Comparison of ENCODE assay signal across 15 cellular contexts in the genomic region with DNA sequence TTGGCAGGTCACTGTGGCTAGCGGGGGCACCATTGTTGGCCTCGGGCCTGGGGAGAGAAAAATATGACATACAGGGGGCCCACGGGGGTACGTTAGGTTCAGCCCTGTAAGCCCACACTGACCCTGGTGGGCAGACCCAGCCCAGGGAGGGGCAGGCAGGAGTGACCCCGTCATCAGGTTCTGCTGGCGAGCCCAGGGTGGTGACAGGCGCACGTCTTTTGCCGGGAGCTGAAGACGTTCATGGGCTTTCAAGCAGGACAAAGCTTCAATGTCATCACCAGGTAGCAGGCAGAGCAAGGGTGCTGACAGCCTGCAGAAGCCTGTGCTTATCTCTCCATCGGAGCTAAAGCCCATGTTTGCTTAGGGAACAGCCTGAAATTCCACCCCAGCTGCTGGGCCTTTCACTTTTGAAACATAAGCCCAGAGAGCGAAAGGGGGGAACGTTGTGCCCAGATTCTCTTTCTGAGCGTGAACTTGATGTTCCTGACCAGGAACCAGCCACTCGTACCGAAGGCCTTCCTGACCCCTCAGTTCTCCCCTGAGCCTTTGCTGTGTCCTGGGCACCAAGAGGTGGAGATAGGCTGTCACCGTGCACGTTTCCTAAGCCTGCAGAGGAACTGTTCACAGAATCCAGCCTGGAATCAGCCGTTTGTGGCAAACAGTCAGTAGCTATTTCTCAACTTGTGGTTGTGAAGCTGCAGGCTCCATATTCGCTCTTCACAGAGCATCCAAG.
DNase-seq lines count a peak whose midpoint lies in the region; ATAC-seq and TF ChIP-seq lines count a peak whose summit lies in the region.
"Had no signal": no experiment of that assay in that cellular context is flagged by ENCODE, and none has a peak within 500 bp of the region (broad histone marks: within the 10 kb centered on the region; RNA-seq: fewer than 3 reads in every experiment).

No MANE protein-coding gene starts in this region.

- H3K4me3 Mint-ChIP-seq in CD14-positive monocyte, result no peak overlapping the region
- H3K4me3 Mint-ChIP-seq: activated naive CD8-positive, alpha-beta T cell treated with anti-CD3 and anti-CD28 coated beads for 36 hours had no signal

- CTCF ChIA-PET in A673 (lab: Charles Lee), result no interaction called here

- H3K36me3 ChIP-seq in osteoblast (ENCODE audit: insufficient read depth, low read length) (no peaks in the 10 kb centered on the region), A673 (ENCODE audit: insufficient read depth, low read length, poor library complexity, severe bottlenecking) (no peaks in the 10 kb centered on the region)
- H3K36me3 ChIP-seq: ovary had no signal

- H3K4me1 Mint-ChIP-seq in CD14-positive monocyte, result peaks cover 13% of the 10 kb centered on the region

- peaks cover 0 to 7% (median 1%) of the 10 kb centered on the region in 3 donors for H3K27me3 Mint-ChIP-seq in CD14-positive monocyte (ENCODE audit: low read depth in 3 of 3)

- H3K27me3 ChIP-seq in osteoblast (ENCODE audit: insufficient read depth, low read length), result no peaks in the 10 kb centered on the region
- H3K27me3 ChIP-seq in A673 (replicated peaks; ENCODE audit: insufficient read depth, low read depth, low read length, poor library complexity), result no peaks in the 10 kb centered on the region
- H3K27me3 ChIP-seq: ovary had no signal

- H3K9me3 Mint-ChIP-seq in CD14-positive monocyte, result peaks cover 0 to 7% (median 3%) of the 10 kb centered on the region in 7 donors
- H3K9me3 Mint-ChIP-seq: activated naive CD8-positive, alpha-beta T cell treated with anti-CD3 and anti-CD28 coated beads for 36 hours had no signal

- no peaks in the 10 kb centered on the region for H3K36me3 Mint-ChIP-seq in CD14-positive monocyte
- H3K36me3 Mint-ChIP-seq: activated naive CD8-positive, alpha-beta T cell treated with anti-CD3 and anti-CD28 coated beads for 36 hours had no signal

- BruUV-seq in A673 (replicated peaks; lab: Mats Ljungman, UMichigan), result no TSS peak

- ATAC-seq in HG03378 (IDR thresholded peaks at IDR 0.05; ENCODE audit: unreplicated experiment) (no peak), GM21619 (IDR thresholded peaks at IDR 0.05; ENCODE audit: unreplicated experiment) (no peak)

- no peaks in the 10 kb centered on the region for H4K20me1 ChIP-seq in osteoblast (ENCODE audit: insufficient read depth, low read length)

- no peak overlapping the region for H3K27ac Mint-ChIP-seq in CD14-positive monocyte
- H3K27ac Mint-ChIP-seq: activated naive CD8-positive, alpha-beta T cell treated with anti-CD3 and anti-CD28 coated beads for 36 hours had no signal

- H3K4me1 ChIP-seq in osteoblast (ENCODE audit: insufficient read depth, low read length) (peaks cover 8% of the 10 kb centered on the region), A673 (ENCODE audit: insufficient read depth, low read length, poor library complexity, severe bottlenecking) (peaks cover 14% of the 10 kb centered on the region)

- DNase-seq in CD14-positive monocyte (ENCODE audit: low spot score) (peak; percentile 33), LNCaP clone FGC (ENCODE audit: low read depth) (peak; percentile 72), SHP77 treated with DMSO at 0.1 percent for 48 hours (lab: John Stamatoyannopoulos, UW) (peak; percentile 16), osteoblast (ENCODE audit: insufficient read length, low spot score, missing footprints) (peak; percentile 51), head of caudate nucleus (no peak), A673 (ENCODE audit: low spot score) (no peak)
- DNase-seq: activated CD4-positive, CD25-positive, alpha-beta regulatory T cell treated with anti-CD3 and anti-CD28 coated beads, Interleukin-2, amount 50 U/mL, for 72 hours; activated naive CD8-positive, alpha-beta T cell treated with anti-CD3 and anti-CD28 coated beads for 36 hours; activated T-cell treated with anti-CD3 and anti-CD28 coated beads for 4 hours; NCI-H82; ovary; stimulated activated CD4-positive, alpha-beta T cell treated with anti-CD3 and anti-CD28 coated beads, Interleukin-1b, Interleukin-23, amount 100 ng/mL, for 48 hours; SW 1271 had no signal

- no peak overlapping the region for H2AFZ ChIP-seq in osteoblast (ENCODE audit: low read length)

- H3K9me3 ChIP-seq in osteoblast (ENCODE audit: low read depth, low read length) (no peaks in the 10 kb centered on the region), A673 (ENCODE audit: low read depth, low read length, poor library complexity, severe bottlenecking) (peaks cover 5% of the 10 kb centered on the region)
- H3K9me3 ChIP-seq: ovary had no signal

- POLR2A ChIA-PET in A673 (lab: Charles Lee; ENCODE audit: low non-redundant PET), result no interaction called here

- no peaks in the 10 kb centered on the region for H3K79me2 ChIP-seq in osteoblast (ENCODE audit: insufficient read depth, low read length)

- TF ChIP-seq CTCF in CD14-positive monocyte (IDR thresholded peaks at IDR 0.05), result no peak
- TF ChIP-seq CTCF in LNCaP clone FGC (IDR thresholded peaks at IDR 0.05; ENCODE audit: control insufficient read depth, extremely low read depth, insufficient read depth), result no peak
- TF ChIP-seq CTCF in osteoblast (IDR thresholded peaks at IDR 0.05; ENCODE audit: extremely low read depth, low read depth, low read length), result no peak
- no peak for TF ChIP-seq CTCF in A673 (conservative IDR thresholded peaks at IDR 0.05; ENCODE audit: low read depth, low read length)

- no peak overlapping the region for H3K4me2 ChIP-seq in osteoblast (ENCODE audit: insufficient read depth, low read length)

- H3K4me3 ChIP-seq in LNCaP clone FGC (ENCODE audit: low read depth, low read length) (peak overlapping the region; percentile 8), osteoblast (ENCODE audit: insufficient read depth, low read length) (no peak overlapping the region), A673 (ENCODE audit: low read depth, low read length, poor library complexity, severe bottlenecking) (no peak overlapping the region)
- H3K4me3 ChIP-seq: ovary had no signal

- intact Hi-C loops in CD14-positive monocyte (cut with micrococcal nuclease), result no loop called here
- intact Hi-C loops in head of caudate nucleus (cut with DNase I), result no loop called here
- intact Hi-C loops in A673 (cut with micrococcal nuclease; ENCODE audit: unreplicated experiment), result no loop called here

- no peak overlapping the region for H3K27ac ChIP-seq in osteoblast (ENCODE audit: low read depth, low read length)
- H3K27ac ChIP-seq in A673 (ENCODE audit: low read depth, low read length, poor library complexity, severe bottlenecking), result no peak overlapping the region
- H3K27ac ChIP-seq: ovary had no signal

Comparison
In these comparisons a context has a peak if more than half of its experiments do, and no peak if none do; other contexts are left out.
1. DNase-seq: peak in CD14-positive monocyte (single experiment), LNCaP clone FGC (single experiment), SHP77 treated with DMSO at 0.1 percent for 48 hours (single experiment) and osteoblast (single experiment); none in head of caudate nucleus (0 of 42) and A673 (single experiment).